Comparison of ENCODE assay signal across 8 cellular contexts in genomic region chr16:57091200-57091989, GRCh38.
DNase-seq lines count a peak whose midpoint lies in the region; ATAC-seq and TF ChIP-seq lines count a peak whose summit lies in the region.

No MANE protein-coding gene starts in this region.

- no peak overlapping the region for H3K27ac Mint-ChIP-seq in stimulated activated memory B cell treated with anti-CD40 and anti-IgM and Interleukin-4, amounts not matched to agents 10 μg/mL and 1 μg/mL and 100 μg/mL, for 72 hours

- peaks cover 13% of the 10 kb centered on the region for H3K4me1 Mint-ChIP-seq in stimulated activated memory B cell treated with anti-CD40 and anti-IgM and Interleukin-4, amounts not matched to agents 10 μg/mL and 1 μg/mL and 100 μg/mL, for 72 hours

- H3K9me3 Mint-ChIP-seq in stimulated activated memory B cell treated with anti-CD40 and anti-IgM and Interleukin-4, amounts not matched to agents 10 μg/mL and 1 μg/mL and 100 μg/mL, for 72 hours, result no peaks in the 10 kb centered on the region

- in situ Hi-C loops in astrocyte of the cerebellum (cut with HindIII; ENCODE audit: low sequenced_read_pairs), result no loop called here

- peak overlapping the region; percentile 86 to 94 (median 91); a peak in 21 of 22 replicates for H3K9ac ChIP-seq in BLaER1 treated with 17β-estradiol and CSF1 and Interleukin-3, amounts not matched to agents 10 nM and 100 nM

- no peaks in the 10 kb centered on the region for H3K36me3 Mint-ChIP-seq in stimulated activated memory B cell treated with anti-CD40 and anti-IgM and Interleukin-4, amounts not matched to agents 10 μg/mL and 1 μg/mL and 100 μg/mL, for 72 hours

- ATAC-seq in stimulated activated memory B cell treated with anti-CD40 and anti-IgM and Interleukin-4, amounts not matched to agents 10 μg/mL and 1 μg/mL and 100 μg/mL, for 72 hours, result no peak
- no peak for ATAC-seq in HG03442 (IDR thresholded peaks at IDR 0.05; ENCODE audit: unreplicated experiment)

- H3K36me3 ChIP-seq in BLaER1 treated with 17β-estradiol and CSF1 and Interleukin-3, amounts not matched to agents 10 nM and 100 nM, result peaks cover 0 to 14% (median 0%) of the 10 kb centered on the region in 11 experiments; a peak in 5 of 22 replicates

- DNase-seq in HuH-7 (ENCODE audit: low spot score), result peak; percentile 31
- DNase-seq in astrocyte of the cerebellum (ENCODE audit: low read depth), result no peak
- DNase-seq in islet precursor cell, result peak; percentile 98
- no peak for DNase-seq in 8988T
- DNase-seq in activated CD4-positive, alpha-beta T cell treated with anti-CD3 and anti-CD28 coated beads for 48 hours, result no peak

- H3K4me2 ChIP-seq in BLaER1 treated with 17β-estradiol and CSF1 and Interleukin-3, amounts not matched to agents 10 nM and 100 nM, result peak overlapping the region; percentile 88 to 100 (median 96)

- peak overlapping the region; percentile 67 for H3K4me3 Mint-ChIP-seq in stimulated activated memory B cell treated with anti-CD40 and anti-IgM and Interleukin-4, amounts not matched to agents 10 μg/mL and 1 μg/mL and 100 μg/mL, for 72 hours

- H3K4me3 ChIP-seq in BLaER1 treated with 17β-estradiol and CSF1 and Interleukin-3, amounts not matched to agents 10 nM and 100 nM, result peak overlapping the region; percentile 82 to 96 (median 90)
- peak overlapping the region; percentile 55 for H3K4me3 ChIP-seq in astrocyte of the cerebellum (ENCODE audit: low read depth, low read length)

- H3K9me3 ChIP-seq in BLaER1 treated with 17β-estradiol and CSF1 and Interleukin-3, amounts not matched to agents 10 nM and 100 nM (replicated peaks in 1 of 11), result no peaks in the 10 kb centered on the region

- H3K27ac ChIP-seq in BLaER1 treated with 17β-estradiol and CSF1 and Interleukin-3, amounts not matched to agents 10 nM and 100 nM, result peak overlapping the region in 10 of 11 experiments; percentile 84 to 89 (median 86); a peak in 19 of 22 replicates

- TF ChIP-seq CTCF in astrocyte of the cerebellum (IDR thresholded peaks at IDR 0.05; ENCODE audit: low read depth, low read length, missing control alignments), result no peak

- peaks cover 29 to 69% (median 55%) of the 10 kb centered on the region in 10 experiments for H3K4me1 ChIP-seq in BLaER1 treated with 17β-estradiol and CSF1 and Interleukin-3, amounts not matched to agents 10 nM and 100 nM

- H4K20me1 ChIP-seq in BLaER1 treated with 17β-estradiol and CSF1 and Interleukin-3, amounts not matched to agents 10 nM and 100 nM, result peaks cover 0 to 34% (median 31%) of the 10 kb centered on the region in 11 experiments; a peak in 19 of 22 replicates

- H3K27me3 Mint-ChIP-seq in stimulated activated memory B cell treated with anti-CD40 and anti-IgM and Interleukin-4, amounts not matched to agents 10 μg/mL and 1 μg/mL and 100 μg/mL, for 72 hours, result peaks cover 20% of the 10 kb centered on the region

- H3K27me3 ChIP-seq in BLaER1 treated with 17β-estradiol and CSF1 and Interleukin-3, amounts not matched to agents 10 nM and 100 nM, result no peaks in the 10 kb centered on the region

Comparison
In these comparisons a context has a peak if more than half of its experiments do, and no peak if none do; other contexts are left out.
1. DNase-seq: peak in HuH-7 (single experiment) and islet precursor cell (single experiment); none in astrocyte of the cerebellum (single experiment), 8988T (single experiment) and activated CD4-positive, alpha-beta T cell treated with anti-CD3 and anti-CD28 coated beads for 48 hours (single experiment).